ENCODE assay signal across 1 cellular context in the genomic region with DNA sequence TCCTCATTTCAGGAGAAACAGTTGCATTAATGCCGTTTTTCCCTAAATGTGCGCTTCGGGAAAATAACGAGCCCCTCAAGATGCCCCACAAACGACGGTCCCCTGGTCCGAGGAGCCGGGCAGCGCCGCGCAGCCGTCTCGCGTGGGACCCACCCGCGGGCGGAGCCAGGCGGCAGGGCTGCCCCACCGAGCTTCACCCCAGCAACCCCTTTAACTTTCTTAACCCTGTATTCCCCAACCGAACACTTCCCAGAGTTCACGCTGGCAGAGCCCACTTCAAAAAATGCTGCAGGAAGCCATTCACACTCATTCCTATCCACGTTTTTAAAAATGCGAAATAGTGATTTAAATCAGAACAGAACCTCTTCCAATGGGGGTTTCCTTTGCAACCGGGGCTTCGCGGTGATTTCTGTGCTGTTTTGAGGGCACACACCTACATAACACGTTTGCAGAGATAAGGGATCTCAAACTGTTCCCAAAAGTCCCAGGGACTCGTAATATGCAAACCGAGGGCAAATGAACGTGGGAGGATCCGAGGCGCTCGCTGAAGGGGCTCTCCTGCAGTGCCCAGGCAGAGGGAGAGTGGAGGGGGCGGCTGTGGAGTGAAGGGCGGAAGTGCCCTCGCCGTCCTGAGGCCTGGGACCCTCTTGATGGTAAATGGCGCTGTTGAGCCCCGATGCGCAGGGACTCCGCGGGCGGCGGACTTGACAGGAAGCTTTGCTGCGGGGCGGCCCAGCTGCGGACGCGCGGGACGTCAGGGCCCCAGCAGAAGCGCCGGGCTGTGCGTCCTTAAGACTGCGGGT.
A peak's percentile ranks its signal among the peaks of the same experiment; 100 is the strongest.
TF ChIP-seq lines count a peak whose summit lies in the region.

No MANE protein-coding gene starts in this region.

TF ChIP-seq in GM12878, 131 proteins besides CTCF, POLR2A, EP300 and RAD21 (continued from another document):
- TF ChIP-seq, protein P1, sequence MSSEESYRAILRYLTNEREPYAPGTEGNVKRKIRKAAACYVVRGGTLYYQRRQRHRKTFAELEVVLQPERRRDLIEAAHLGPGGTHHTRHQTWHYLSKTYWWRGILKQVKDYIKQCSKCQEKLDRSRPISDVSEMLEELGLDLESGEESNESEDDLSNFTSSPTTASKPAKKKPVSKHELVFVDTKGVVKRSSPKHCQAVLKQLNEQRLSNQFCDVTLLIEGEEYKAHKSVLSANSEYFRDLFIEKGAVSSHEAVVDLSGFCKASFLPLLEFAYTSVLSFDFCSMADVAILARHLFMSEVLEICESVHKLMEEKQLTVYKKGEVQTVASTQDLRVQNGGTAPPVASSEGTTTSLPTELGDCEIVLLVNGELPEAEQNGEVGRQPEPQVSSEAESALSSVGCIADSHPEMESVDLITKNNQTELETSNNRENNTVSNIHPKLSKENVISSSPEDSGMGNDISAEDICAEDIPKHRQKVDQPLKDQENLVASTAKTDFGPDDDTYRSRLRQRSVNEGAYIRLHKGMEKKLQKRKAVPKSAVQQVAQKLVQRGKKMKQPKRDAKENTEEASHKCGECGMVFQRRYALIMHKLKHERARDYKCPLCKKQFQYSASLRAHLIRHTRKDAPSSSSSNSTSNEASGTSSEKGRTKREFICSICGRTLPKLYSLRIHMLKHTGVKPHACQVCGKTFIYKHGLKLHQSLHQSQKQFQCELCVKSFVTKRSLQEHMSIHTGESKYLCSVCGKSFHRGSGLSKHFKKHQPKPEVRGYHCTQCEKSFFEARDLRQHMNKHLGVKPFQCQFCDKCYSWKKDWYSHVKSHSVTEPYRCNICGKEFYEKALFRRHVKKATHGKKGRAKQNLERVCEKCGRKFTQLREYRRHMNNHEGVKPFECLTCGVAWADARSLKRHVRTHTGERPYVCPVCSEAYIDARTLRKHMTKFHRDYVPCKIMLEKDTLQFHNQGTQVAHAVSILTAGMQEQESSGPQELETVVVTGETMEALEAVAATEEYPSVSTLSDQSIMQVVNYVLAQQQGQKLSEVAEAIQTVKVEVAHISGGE (CRISPR knock-in tag; IDR thresholded peaks at IDR 0.05): no peak
- TF ChIP-seq HDAC2 (IDR thresholded peaks at IDR 0.05) (no peak), YY1 (IDR thresholded peaks at IDR 0.05; ENCODE audit: low read depth, low read length) (no peak), SMC3 (IDR thresholded peaks at IDR 0.05; ENCODE audit: borderline replicate concordance, low read length) (no peak), KLF5 (IDR thresholded peaks at IDR 0.05; ENCODE audit: partially characterized antibody) (peak; percentile 27), JUND (IDR thresholded peaks at IDR 0.05; ENCODE audit: low read depth, low read length) (no peak), ZNF217 (IDR thresholded peaks at IDR 0.05) (no peak), PAX8 (IDR thresholded peaks at IDR 0.05) (no peak), RUNX3 (IDR thresholded peaks at IDR 0.05; ENCODE audit: low read length) (no peak), SMARCA5 (IDR thresholded peaks at IDR 0.05) (0 out of 2 replicates have a peak, but pooled peaks have one; percentile 17), DPF2 (IDR thresholded peaks at IDR 0.05) (0 out of 2 replicates have a peak, but pooled peaks have one; percentile 72), IKZF2 (IDR thresholded peaks at IDR 0.05) (peak; percentile 47 to 77; a peak in 3 of 4 replicates), BRCA1 (IDR thresholded peaks at IDR 0.05; ENCODE audit: low read depth, low read length) (no peak), TAF1 (IDR thresholded peaks at IDR 0.05; ENCODE audit: borderline replicate concordance, low read depth, low read length) (no peak), SP1 (IDR thresholded peaks at IDR 0.05; ENCODE audit: low read depth, low read length) (peak; percentile 11), ATF7 (IDR thresholded peaks at IDR 0.05; ENCODE audit: low read depth) (peak; percentile 23; the same call in 1 of the 2 replicates), NBN (IDR thresholded peaks at IDR 0.05) (peak; percentile 43; the same call in 1 of the 2 replicates), CHD4 (IDR thresholded peaks at IDR 0.05) (no peak), ZNF274 (IDR thresholded peaks at IDR 0.05; ENCODE audit: insufficient read depth, insufficient read length) (no peak), MTA2 (IDR thresholded peaks at IDR 0.05; ENCODE audit: low read depth) (peak; percentile 44; the same call in 1 of the 2 replicates), CBX5 (IDR thresholded peaks at IDR 0.05; ENCODE audit: low read depth) (no peak), SRF (IDR thresholded peaks at IDR 0.05; ENCODE audit: low read depth in 2 of 2, low read length in 2 of 2) (no peak), HCFC1 (IDR thresholded peaks at IDR 0.05; ENCODE audit: low read length) (0 out of 2 replicates have a peak, but pooled peaks have one; percentile 13), MXI1 (IDR thresholded peaks at IDR 0.05; ENCODE audit: low read depth, low read length) (0 out of 2 replicates have a peak, but pooled peaks have one; percentile 21), LARP7 (IDR thresholded peaks at IDR 0.05) (peak; percentile 42), MEF2A (IDR thresholded peaks at IDR 0.05; ENCODE audit: insufficient read depth, low read depth, low read length) (no peak), BHLHE40 (IDR thresholded peaks at IDR 0.05; ENCODE audit: borderline replicate concordance in 1 of 2, low read depth in 2 of 2, low read length in 1 of 2) (peak in 1 of 2 experiments; percentile 36; a peak in 1 of 4 replicates), BCL11A (IDR thresholded peaks at IDR 0.05; ENCODE audit: low read depth, low read length) (no peak), ZZZ3 (IDR thresholded peaks at IDR 0.05; ENCODE audit: control insufficient read depth, insufficient read length, low read depth) (no peak), MEF2B (IDR thresholded peaks at IDR 0.05; ENCODE audit: partially characterized antibody, poor library complexity, severe bottlenecking) (peak; percentile 24), MTA3 (IDR thresholded peaks at IDR 0.05; ENCODE audit: borderline replicate concordance, low read length) (no peak)
- TF ChIP-seq, protein P2, sequence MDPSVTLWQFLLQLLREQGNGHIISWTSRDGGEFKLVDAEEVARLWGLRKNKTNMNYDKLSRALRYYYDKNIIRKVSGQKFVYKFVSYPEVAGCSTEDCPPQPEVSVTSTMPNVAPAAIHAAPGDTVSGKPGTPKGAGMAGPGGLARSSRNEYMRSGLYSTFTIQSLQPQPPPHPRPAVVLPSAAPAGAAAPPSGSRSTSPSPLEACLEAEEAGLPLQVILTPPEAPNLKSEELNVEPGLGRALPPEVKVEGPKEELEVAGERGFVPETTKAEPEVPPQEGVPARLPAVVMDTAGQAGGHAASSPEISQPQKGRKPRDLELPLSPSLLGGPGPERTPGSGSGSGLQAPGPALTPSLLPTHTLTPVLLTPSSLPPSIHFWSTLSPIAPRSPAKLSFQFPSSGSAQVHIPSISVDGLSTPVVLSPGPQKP (IDR thresholded peaks at IDR 0.05; ENCODE audit: low read depth, low read length): no peak
- TF ChIP-seq, protein P3, sequence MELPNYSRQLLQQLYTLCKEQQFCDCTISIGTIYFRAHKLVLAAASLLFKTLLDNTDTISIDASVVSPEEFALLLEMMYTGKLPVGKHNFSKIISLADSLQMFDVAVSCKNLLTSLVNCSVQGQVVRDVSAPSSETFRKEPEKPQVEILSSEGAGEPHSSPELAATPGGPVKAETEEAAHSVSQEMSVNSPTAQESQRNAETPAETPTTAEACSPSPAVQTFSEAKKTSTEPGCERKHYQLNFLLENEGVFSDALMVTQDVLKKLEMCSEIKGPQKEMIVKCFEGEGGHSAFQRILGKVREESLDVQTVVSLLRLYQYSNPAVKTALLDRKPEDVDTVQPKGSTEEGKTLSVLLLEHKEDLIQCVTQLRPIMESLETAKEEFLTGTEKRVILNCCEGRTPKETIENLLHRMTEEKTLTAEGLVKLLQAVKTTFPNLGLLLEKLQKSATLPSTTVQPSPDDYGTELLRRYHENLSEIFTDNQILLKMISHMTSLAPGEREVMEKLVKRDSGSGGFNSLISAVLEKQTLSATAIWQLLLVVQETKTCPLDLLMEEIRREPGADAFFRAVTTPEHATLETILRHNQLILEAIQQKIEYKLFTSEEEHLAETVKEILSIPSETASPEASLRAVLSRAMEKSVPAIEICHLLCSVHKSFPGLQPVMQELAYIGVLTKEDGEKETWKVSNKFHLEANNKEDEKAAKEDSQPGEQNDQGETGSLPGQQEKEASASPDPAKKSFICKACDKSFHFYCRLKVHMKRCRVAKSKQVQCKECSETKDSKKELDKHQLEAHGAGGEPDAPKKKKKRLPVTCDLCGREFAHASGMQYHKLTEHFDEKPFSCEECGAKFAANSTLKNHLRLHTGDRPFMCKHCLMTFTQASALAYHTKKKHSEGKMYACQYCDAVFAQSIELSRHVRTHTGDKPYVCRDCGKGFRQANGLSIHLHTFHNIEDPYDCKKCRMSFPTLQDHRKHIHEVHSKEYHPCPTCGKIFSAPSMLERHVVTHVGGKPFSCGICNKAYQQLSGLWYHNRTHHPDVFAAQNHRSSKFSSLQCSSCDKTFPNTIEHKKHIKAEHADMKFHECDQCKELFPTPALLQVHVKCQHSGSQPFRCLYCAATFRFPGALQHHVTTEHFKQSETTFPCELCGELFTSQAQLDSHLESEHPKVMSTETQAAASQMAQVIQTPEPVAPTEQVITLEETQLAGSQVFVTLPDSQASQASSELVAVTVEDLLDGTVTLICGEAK (IDR thresholded peaks at IDR 0.05; ENCODE audit: borderline replicate concordance): no peak
- TF ChIP-seq, protein P4, sequence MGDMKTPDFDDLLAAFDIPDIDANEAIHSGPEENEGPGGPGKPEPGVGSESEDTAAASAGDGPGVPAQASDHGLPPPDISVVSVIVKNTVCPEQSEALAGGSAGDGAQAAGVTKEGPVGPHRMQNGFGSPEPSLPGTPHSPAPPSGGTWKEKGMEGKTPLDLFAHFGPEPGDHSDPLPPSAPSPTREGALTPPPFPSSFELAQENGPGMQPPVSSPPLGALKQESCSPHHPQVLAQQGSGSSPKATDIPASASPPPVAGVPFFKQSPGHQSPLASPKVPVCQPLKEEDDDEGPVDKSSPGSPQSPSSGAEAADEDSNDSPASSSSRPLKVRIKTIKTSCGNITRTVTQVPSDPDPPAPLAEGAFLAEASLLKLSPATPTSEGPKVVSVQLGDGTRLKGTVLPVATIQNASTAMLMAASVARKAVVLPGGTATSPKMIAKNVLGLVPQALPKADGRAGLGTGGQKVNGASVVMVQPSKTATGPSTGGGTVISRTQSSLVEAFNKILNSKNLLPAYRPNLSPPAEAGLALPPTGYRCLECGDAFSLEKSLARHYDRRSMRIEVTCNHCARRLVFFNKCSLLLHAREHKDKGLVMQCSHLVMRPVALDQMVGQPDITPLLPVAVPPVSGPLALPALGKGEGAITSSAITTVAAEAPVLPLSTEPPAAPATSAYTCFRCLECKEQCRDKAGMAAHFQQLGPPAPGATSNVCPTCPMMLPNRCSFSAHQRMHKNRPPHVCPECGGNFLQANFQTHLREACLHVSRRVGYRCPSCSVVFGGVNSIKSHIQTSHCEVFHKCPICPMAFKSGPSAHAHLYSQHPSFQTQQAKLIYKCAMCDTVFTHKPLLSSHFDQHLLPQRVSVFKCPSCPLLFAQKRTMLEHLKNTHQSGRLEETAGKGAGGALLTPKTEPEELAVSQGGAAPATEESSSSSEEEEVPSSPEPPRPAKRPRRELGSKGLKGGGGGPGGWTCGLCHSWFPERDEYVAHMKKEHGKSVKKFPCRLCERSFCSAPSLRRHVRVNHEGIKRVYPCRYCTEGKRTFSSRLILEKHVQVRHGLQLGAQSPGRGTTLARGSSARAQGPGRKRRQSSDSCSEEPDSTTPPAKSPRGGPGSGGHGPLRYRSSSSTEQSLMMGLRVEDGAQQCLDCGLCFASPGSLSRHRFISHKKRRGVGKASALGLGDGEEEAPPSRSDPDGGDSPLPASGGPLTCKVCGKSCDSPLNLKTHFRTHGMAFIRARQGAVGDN (IDR thresholded peaks at IDR 0.05): peak; percentile 44; the same call in 1 of the 2 replicates
- TF ChIP-seq, protein P5, sequence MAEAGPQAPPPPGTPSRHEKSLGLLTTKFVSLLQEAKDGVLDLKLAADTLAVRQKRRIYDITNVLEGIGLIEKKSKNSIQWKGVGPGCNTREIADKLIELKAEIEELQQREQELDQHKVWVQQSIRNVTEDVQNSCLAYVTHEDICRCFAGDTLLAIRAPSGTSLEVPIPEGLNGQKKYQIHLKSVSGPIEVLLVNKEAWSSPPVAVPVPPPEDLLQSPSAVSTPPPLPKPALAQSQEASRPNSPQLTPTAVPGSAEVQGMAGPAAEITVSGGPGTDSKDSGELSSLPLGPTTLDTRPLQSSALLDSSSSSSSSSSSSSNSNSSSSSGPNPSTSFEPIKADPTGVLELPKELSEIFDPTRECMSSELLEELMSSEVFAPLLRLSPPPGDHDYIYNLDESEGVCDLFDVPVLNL (IDR thresholded peaks at IDR 0.05; ENCODE audit: low read depth, low read length): no peak
- TF ChIP-seq, protein P6, sequence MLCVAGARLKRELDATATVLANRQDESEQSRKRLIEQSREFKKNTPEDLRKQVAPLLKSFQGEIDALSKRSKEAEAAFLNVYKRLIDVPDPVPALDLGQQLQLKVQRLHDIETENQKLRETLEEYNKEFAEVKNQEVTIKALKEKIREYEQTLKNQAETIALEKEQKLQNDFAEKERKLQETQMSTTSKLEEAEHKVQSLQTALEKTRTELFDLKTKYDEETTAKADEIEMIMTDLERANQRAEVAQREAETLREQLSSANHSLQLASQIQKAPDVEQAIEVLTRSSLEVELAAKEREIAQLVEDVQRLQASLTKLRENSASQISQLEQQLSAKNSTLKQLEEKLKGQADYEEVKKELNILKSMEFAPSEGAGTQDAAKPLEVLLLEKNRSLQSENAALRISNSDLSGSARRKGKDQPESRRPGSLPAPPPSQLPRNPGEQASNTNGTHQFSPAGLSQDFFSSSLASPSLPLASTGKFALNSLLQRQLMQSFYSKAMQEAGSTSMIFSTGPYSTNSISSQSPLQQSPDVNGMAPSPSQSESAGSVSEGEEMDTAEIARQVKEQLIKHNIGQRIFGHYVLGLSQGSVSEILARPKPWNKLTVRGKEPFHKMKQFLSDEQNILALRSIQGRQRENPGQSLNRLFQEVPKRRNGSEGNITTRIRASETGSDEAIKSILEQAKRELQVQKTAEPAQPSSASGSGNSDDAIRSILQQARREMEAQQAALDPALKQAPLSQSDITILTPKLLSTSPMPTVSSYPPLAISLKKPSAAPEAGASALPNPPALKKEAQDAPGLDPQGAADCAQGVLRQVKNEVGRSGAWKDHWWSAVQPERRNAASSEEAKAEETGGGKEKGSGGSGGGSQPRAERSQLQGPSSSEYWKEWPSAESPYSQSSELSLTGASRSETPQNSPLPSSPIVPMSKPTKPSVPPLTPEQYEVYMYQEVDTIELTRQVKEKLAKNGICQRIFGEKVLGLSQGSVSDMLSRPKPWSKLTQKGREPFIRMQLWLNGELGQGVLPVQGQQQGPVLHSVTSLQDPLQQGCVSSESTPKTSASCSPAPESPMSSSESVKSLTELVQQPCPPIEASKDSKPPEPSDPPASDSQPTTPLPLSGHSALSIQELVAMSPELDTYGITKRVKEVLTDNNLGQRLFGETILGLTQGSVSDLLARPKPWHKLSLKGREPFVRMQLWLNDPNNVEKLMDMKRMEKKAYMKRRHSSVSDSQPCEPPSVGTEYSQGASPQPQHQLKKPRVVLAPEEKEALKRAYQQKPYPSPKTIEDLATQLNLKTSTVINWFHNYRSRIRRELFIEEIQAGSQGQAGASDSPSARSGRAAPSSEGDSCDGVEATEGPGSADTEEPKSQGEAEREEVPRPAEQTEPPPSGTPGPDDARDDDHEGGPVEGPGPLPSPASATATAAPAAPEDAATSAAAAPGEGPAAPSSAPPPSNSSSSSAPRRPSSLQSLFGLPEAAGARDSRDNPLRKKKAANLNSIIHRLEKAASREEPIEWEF (IDR thresholded peaks at IDR 0.05; ENCODE audit: insufficient replicate concordance, low read depth, low read length): no peak
